ENCODE assay signal across 28 cellular contexts in genomic region chr11:11553595-11553994, GRCh38.
DNase-seq lines count a peak whose midpoint lies in the region; ATAC-seq and TF ChIP-seq lines count a peak whose summit lies in the region.
"Had no signal": no experiment of that assay in that cellular context is flagged by ENCODE, and none has a peak within 500 bp of the region (broad histone marks: within the 10 kb centered on the region; RNA-seq: fewer than 3 reads in every experiment).

No MANE protein-coding gene starts in this region.

- 65 to 69% methylated on average over 10 of the region's 10 CpGs for WGBS in upper lobe of left lung, 2 donors

- no peak for TF ChIP-seq EP300 in upper lobe of left lung (IDR thresholded peaks at IDR 0.05)

- H3K27ac ChIP-seq in left ventricle myocardium inferior (replicated peaks), result no peak overlapping the region
- no peak overlapping the region for H3K27ac ChIP-seq in right atrium auricular region
- H3K27ac ChIP-seq in VCaP, result peak overlapping the region; percentile 88; the same call in 1 of the 2 replicates
- peak overlapping the region; percentile 73 for H3K27ac ChIP-seq in lower lobe of right lung
- H3K27ac ChIP-seq in upper lobe of left lung, result peak overlapping the region; percentile 60 to 75 (median 68)
- H3K27ac ChIP-seq: ovary, spleen had no signal

- H3K36me3 ChIP-seq in left ventricle myocardium inferior (no peaks in the 10 kb centered on the region), right atrium auricular region (no peaks in the 10 kb centered on the region), lower lobe of right lung (no peaks in the 10 kb centered on the region), upper lobe of left lung (no peaks in the 10 kb centered on the region)
- H3K36me3 ChIP-seq: ovary, spleen had no signal

- H3K4me1 ChIP-seq in left ventricle myocardium inferior, result peaks cover 76% of the 10 kb centered on the region
- peaks cover 0 to 56% of the 10 kb centered on the region in 2 donors for H3K4me1 ChIP-seq in right atrium auricular region
- peaks cover 57% of the 10 kb centered on the region for H3K4me1 ChIP-seq in lower lobe of right lung
- peaks cover 58 to 63% (median 61%) of the 10 kb centered on the region in 4 donors for H3K4me1 ChIP-seq in upper lobe of left lung

- H3K9me3 ChIP-seq in left ventricle myocardium inferior (replicated peaks), result no peaks in the 10 kb centered on the region
- no peaks in the 10 kb centered on the region for H3K9me3 ChIP-seq in right atrium auricular region
- H3K9me3 ChIP-seq in lower lobe of right lung, result no peaks in the 10 kb centered on the region
- no peaks in the 10 kb centered on the region for H3K9me3 ChIP-seq in upper lobe of left lung
- H3K9me3 ChIP-seq: Caco-2, ovary, spleen had no signal

- H3K27me3 ChIP-seq in left ventricle myocardium inferior (ENCODE audit: low read depth) (no peaks in the 10 kb centered on the region), right atrium auricular region (no peaks in the 10 kb centered on the region), lower lobe of right lung (ENCODE audit: low read depth) (no peaks in the 10 kb centered on the region), upper lobe of left lung (no peaks in the 10 kb centered on the region)
- H3K27me3 ChIP-seq: ovary, spleen had no signal

- no peak for TF ChIP-seq CTCF in left ventricle myocardium inferior (IDR thresholded peaks at IDR 0.05; ENCODE audit: borderline replicate concordance)
- TF ChIP-seq CTCF in right atrium auricular region (IDR thresholded peaks at IDR 0.05), result no peak
- no peak for TF ChIP-seq CTCF in VCaP (conservative IDR thresholded peaks at IDR 0.05)
- TF ChIP-seq CTCF in lower lobe of right lung (IDR thresholded peaks at IDR 0.05), result no peak
- no peak for TF ChIP-seq CTCF in upper lobe of left lung (IDR thresholded peaks at IDR 0.05)

- intact Hi-C loops in left ventricle myocardium inferior (cut with micrococcal nuclease) (no loop called here), lower lobe of right lung (cut with DNase I) (no loop called here)

- DNase-seq in left ventricle myocardium inferior (peak; percentile 36), right atrium auricular region (ENCODE audit: low spot score) (no peak), lower lobe of right lung (no peak), upper lobe of left lung (peak; percentile 32 to 59), epidermal melanocyte (ENCODE audit: insufficient read length, low spot score) (no peak), NCI-H1436 (lab: John Stamatoyannopoulos, UW) (no peak), HPDE6-E6E7 (ENCODE audit: extremely low spot score) (no peak)
- DNase-seq: activated CD4-positive, alpha-beta T cell treated with anti-CD3 and anti-CD28 coated beads for 48 hours; activated gamma-delta T cell treated with Interleukin-2 at 50 U/mL for 16 hours; activated T-cell treated with anti-CD3 and anti-CD28 coated beads, Interleukin-2, amount 50 U/mL, for 1 hour; Caco-2; central memory CD4-positive, alpha-beta T cell; dermis blood vessel endothelial cell; DMS79; HFFc6; immature natural killer cell; KG1; NCI-H1048; NCI-H2029; NCI-H226; ovary; spleen; stimulated activated CD4-positive, alpha-beta T cell treated with anti-CD3 and anti-CD28 coated beads, Interleukin-2, amount 100 ng/mL, for 48 hours; T-helper 2 cell; trophoblast cell had no signal

- H3K4me3 ChIP-seq in left ventricle myocardium inferior (no peak overlapping the region), right atrium auricular region (no peak overlapping the region), lower lobe of right lung (no peak overlapping the region), upper lobe of left lung (no peak overlapping the region)
- H3K4me3 ChIP-seq: GM23338, ovary, spleen had no signal

- no peak for ATAC-seq in lower lobe of right lung
- no peak for ATAC-seq in upper lobe of left lung (ENCODE audit: low FRiP score in 2 of 2)
- ATAC-seq: GM23338, SK-N-SH treated with all-trans-retinoic acid at 6 μM for 48 hours had no signal

- no peak for TF ChIP-seq POLR2A in upper lobe of left lung (IDR thresholded peaks at IDR 0.05)

Comparison
In these comparisons a context has a peak if more than half of its experiments do, and no peak if none do; other contexts are left out.
1. DNase-seq: peak in left ventricle myocardium inferior (single experiment) and upper lobe of left lung (2 of 2); none in right atrium auricular region (single experiment), lower lobe of right lung (single experiment), epidermal melanocyte (single experiment), NCI-H1436 (single experiment) and HPDE6-E6E7 (single experiment).
2. H3K27ac ChIP-seq: peak in VCaP (single experiment), lower lobe of right lung (single experiment) and upper lobe of left lung (4 of 4); none in left ventricle myocardium inferior (single experiment) and right atrium auricular region (0 of 2).